In genomic region chr5:170315154-170315553, GRCh38 we compare ENCODE assay signal across 10 cellular contexts. TPM values are rescaled to one million over a fixed set of nuclear protein-coding genes. Genes with fewer than 3 reads are reported as not detected.
DNase-seq lines count a peak whose midpoint lies in the region; ATAC-seq and TF ChIP-seq lines count a peak whose summit lies in the region.
"Had no signal": no experiment of that assay in that cellular context is flagged by ENCODE, and none has a peak within 500 bp of the region (broad histone marks: within the 10 kb centered on the region; RNA-seq: fewer than 3 reads in every experiment).

No MANE protein-coding gene starts in this region.

- peak; percentile 67 for TF ChIP-seq EP300 in ovary (IDR thresholded peaks at IDR 0.05)

- H3F3A ChIP-seq in GM23248 (ENCODE audit: insufficient read depth): no peaks in the 10 kb centered on the region

- no peaks in the 10 kb centered on the region for H3K9me3 ChIP-seq in cardiac muscle cell (ENCODE audit: low read depth)
- H3K9me3 ChIP-seq in ovary: no peaks in the 10 kb centered on the region
- H3K9me3 ChIP-seq in GM23248 (ENCODE audit: low read depth): no peaks in the 10 kb centered on the region

- H3K4me1 ChIP-seq in cardiac muscle cell (ENCODE audit: low read depth) (peaks cover 15% of the 10 kb centered on the region), ovary (ENCODE audit: insufficient read depth) (peaks cover 11% of the 10 kb centered on the region), GM23248 (ENCODE audit: insufficient read depth) (no peaks in the 10 kb centered on the region)

- H2AFZ ChIP-seq in GM23248: no peak overlapping the region

- no peaks in the 10 kb centered on the region for H3K79me2 ChIP-seq in GM23248 (ENCODE audit: insufficient read depth)

- TF ChIP-seq CTCF in cardiac muscle cell (IDR thresholded peaks at IDR 0.05; ENCODE audit: low read depth, low read length) (no peak), ovary (IDR thresholded peaks at IDR 0.05) (no peak)

- intact Hi-C loops in ovary (cut with DNase I): no loop called here

- H3K36me3 ChIP-seq in cardiac muscle cell (no peaks in the 10 kb centered on the region), ovary (no peaks in the 10 kb centered on the region), GM23248 (ENCODE audit: low read depth) (no peaks in the 10 kb centered on the region)

- no peak for TF ChIP-seq POLR2A in ovary (IDR thresholded peaks at IDR 0.05)

- 2 to 8% (median 4%) methylated on average over 5 of the region's 5 CpGs for WGBS in ovary, 3 donors
- 4% methylated on average over 5 of the region's 5 CpGs for WGBS in GM23248 (ENCODE audit: low coverage in 1 of 2, low lambda C conversion rate in 2 of 2, missing lambda C conversion rate in 2 of 2), 2 experiments

- H4K20me1 ChIP-seq in GM23248 (ENCODE audit: insufficient read depth): no peaks in the 10 kb centered on the region

- H3K9ac ChIP-seq in GM23248: no peak overlapping the region

- no peak for ATAC-seq in GM21528 (IDR thresholded peaks at IDR 0.05; ENCODE audit: low FRiP score, unreplicated experiment)
- ATAC-seq: activated CD8-positive, alpha-beta T cell treated with anti-CD3 and anti-CD28 coated beads, Interleukin-2, amount 10 ng/mL, durations not matched to agents 7 days and 5 days had no signal

- H3K27ac ChIP-seq in cardiac muscle cell (no peak overlapping the region), ovary (peak overlapping the region; percentile 52 to 80), GM23248 (no peak overlapping the region)

- in situ Hi-C loops in GM23248 (cut with MboI): no loop called here

- H3K4me3 ChIP-seq in cardiac muscle cell (no peak overlapping the region), ovary (no peak overlapping the region), GM23248 (no peak overlapping the region)

- H3K27me3 ChIP-seq in cardiac muscle cell: no peaks in the 10 kb centered on the region
- H3K27me3 ChIP-seq in ovary: no peaks in the 10 kb centered on the region
- H3K27me3 ChIP-seq in GM23248 (replicated peaks; ENCODE audit: insufficient read depth): peaks cover 36% of the 10 kb centered on the region

- H3K4me2 ChIP-seq in GM23248 (ENCODE audit: unreplicated experiment): no peak overlapping the region

- DNase-seq in C1 segment of cervical spinal cord (lab: John Stamatoyannopoulos, UW): peak; percentile 11 to 90 (median 76)
- DNase-seq in anterior cingulate cortex (lab: John Stamatoyannopoulos, UW): peak in 56 of 58 donors; percentile 11 to 92 (median 76)
- peak; percentile 21 to 74 for DNase-seq in cardiac muscle cell (ENCODE audit: low read depth in 1 of 2, low spot score in 1 of 2)
- peak; percentile 68 to 86 (median 80) for DNase-seq in ovary
- DNase-seq in glomerular visceral epithelial cell (ENCODE audit: extremely low spot score): no peak
- no peak for DNase-seq in DMS153 treated with DMSO at 0.1 percent for 48 hours (lab: John Stamatoyannopoulos, UW; ENCODE audit: unreplicated experiment)
- DNase-seq in GM23248: no peak
- DNase-seq: activated CD8-positive, alpha-beta T cell treated with anti-CD3 and anti-CD28 coated beads, Interleukin-2, amount 10 ng/mL, durations not matched to agents 7 days and 5 days; stimulated activated CD4-positive, alpha-beta T cell treated with anti-CD3 and anti-CD28 coated beads, Interleukin-4, amount 100 ng/mL, for 1 hour had no signal

- H3K9me2 ChIP-seq in GM23248 (ENCODE audit: insufficient read depth): no peaks in the 10 kb centered on the region

RNA-seq across cellular contexts. Expression of gene LCP2, which starts 17.6 kb away (rescaled TPM):
- total RNA-seq in cardiac muscle cell: not detected in 2 replicates
- polyA plus RNA-seq in cardiac muscle cell: not detected in 2 replicates
- 10 to 100 TPM in 3 of 7 donors, 1 to 10 TPM in 4; 5.0 to 15.7 (median 6.4) TPM for total RNA-seq in ovary
- 10 to 100 TPM in 1 of 2 donors, 1 to 10 TPM in 1; 3.1 to 31.1 TPM for polyA plus RNA-seq in ovary
- total RNA-seq in GM23248 (2014; rRNA removed; shearing (Covaris generic)): not detected in 2 replicates
- polyA plus RNA-seq in GM23248 (2016; fragmentation: Nextera tagmentation; extraction: Ambion mirVana): not detected in 2 replicates

Comparison
In these comparisons a context has a peak if more than half of its experiments do, and no peak if none do; other contexts are left out.
1. DNase-seq: peak in C1 segment of cervical spinal cord (14 of 14), anterior cingulate cortex (56 of 58), cardiac muscle cell (2 of 2) and ovary (5 of 5); none in glomerular visceral epithelial cell (single experiment), DMS153 treated with DMSO at 0.1 percent for 48 hours (single experiment) and GM23248 (single experiment).
2. H3K27ac ChIP-seq: peak in ovary (2 of 2); none in cardiac muscle cell (single experiment) and GM23248 (single experiment).